Comparison of ENCODE assay signal across 8 cellular contexts in genomic region chr17:60717814-60718213, GRCh38.
"Had no signal": no experiment of that assay in that cellular context is flagged by ENCODE, and none has a peak within 500 bp of the region (broad histone marks: within the 10 kb centered on the region; RNA-seq: fewer than 3 reads in every experiment).

No MANE protein-coding gene starts in this region.

- H3K4me3 ChIP-seq: GM23248, HAP-1 had no signal

- DNase-seq: GM23248, GOT3, H7, HFFc6 had no signal

- H3K9ac ChIP-seq: GM23248 had no signal

- H3K36me3 ChIP-seq: HAP-1 had no signal

- FAIRE-seq: HepG2 had no signal

- H3K9me3 Mint-ChIP-seq: HFFc6 had no signal

- H3K27ac Mint-ChIP-seq: HFFc6 had no signal

- H3K27ac ChIP-seq: GM23248, HL-60 had no signal

- H2AFZ ChIP-seq: GM23248 had no signal

- H3K4me3 Mint-ChIP-seq: HFFc6 had no signal

- ATAC-seq: HCT116, HepG2 had no signal

- H3K9me3 ChIP-seq: HAP-1 had no signal
